ENCODE assay signal across 16 cellular contexts in genomic region chr9:16445141-16445920, GRCh38.
A peak's percentile ranks its signal among the peaks of the same experiment; 100 is the strongest.
DNase-seq lines count a peak whose midpoint lies in the region; ATAC-seq and TF ChIP-seq lines count a peak whose summit lies in the region.
"Had no signal": no experiment of that assay in that cellular context is flagged by ENCODE, and none has a peak within 500 bp of the region (broad histone marks: within the 10 kb centered on the region; RNA-seq: fewer than 3 reads in every experiment).

No MANE protein-coding gene starts in this region.

- CTCF ChIA-PET in HEK293 (lab: Yijun Ruan, JAX), result interaction anchor here (0.6 to 0.7 kb wide), 2 partner anchors 13 to 572 kb away, joined by 3 to 5 read pairs; no protein-coding TSS in a partner anchor

- no peaks in the 10 kb centered on the region for H3K79me2 ChIP-seq in hepatocyte

- H3K4me3 ChIP-seq in HEK293 (ENCODE audit: low read depth, low read length) (no peak overlapping the region), hepatocyte (no peak overlapping the region)
- H3K4me3 ChIP-seq: GM23338 had no signal

- intact Hi-C loops in posterior cingulate gyrus (cut with DNase I), result no loop called here

- no peak overlapping the region for H3K4me2 ChIP-seq in hepatocyte
- H3K4me2 ChIP-seq: GM23338 had no signal

- DNase-seq in AG08396 (ENCODE audit: low spot score), result peak; percentile 12
- peak; percentile 46 for DNase-seq in brain pericyte (ENCODE audit: low read depth, low spot score)
- peak; percentile 18 for DNase-seq in hepatocyte (ENCODE audit: low spot score)
- DNase-seq in posterior cingulate gyrus, result no peak
- no peak for DNase-seq in GM19240 (ENCODE audit: insufficient read length, low spot score)
- DNase-seq: activated CD8-positive, alpha-beta T cell treated with anti-CD3 and anti-CD28 coated beads, Interleukin-2, amount 10 ng/mL, durations not matched to agents 7 days and 5 days; AML-193; cortex of kidney; NCI-H446 treated with DMSO at 0.1 percent for 48 hours had no signal

- no peaks in the 10 kb centered on the region for H3K9me3 ChIP-seq in HEK293 (ENCODE audit: control insufficient read depth, insufficient read depth, low read depth, low read length)
- no peaks in the 10 kb centered on the region for H3K9me3 ChIP-seq in hepatocyte (ENCODE audit: low read depth)

- 0 out of 2 replicates have a peak, but pooled peaks cover 3% of the 10 kb centered on the region for H3K4me1 ChIP-seq in HEK293 (ENCODE audit: control insufficient read depth, insufficient read depth, low read length)
- H3K4me1 ChIP-seq in hepatocyte (ENCODE audit: insufficient read depth), result peaks cover 28% of the 10 kb centered on the region

- H3K27ac ChIP-seq in HEK293 (ENCODE audit: extremely low read depth, low read depth, low read length), result no peak overlapping the region
- H3K27ac ChIP-seq in hepatocyte, result peak overlapping the region; percentile 4
- H3K27ac ChIP-seq: VCaP had no signal

- ATAC-seq in GM19328 (IDR thresholded peaks at IDR 0.05; ENCODE audit: unreplicated experiment), result no peak
- no peak for ATAC-seq in HG03025 (IDR thresholded peaks at IDR 0.05; ENCODE audit: low FRiP score, unreplicated experiment)
- ATAC-seq: activated CD8-positive, alpha-beta T cell treated with anti-CD3 and anti-CD28 coated beads, Interleukin-2, amount 10 ng/mL, durations not matched to agents 7 days and 5 days; GM23338; natural killer cell treated with Interleukin-12 subunit alpha and Interleukin-12 subunit beta and Interleukin-15 and Interleukin-18, amount 100 ng/mL, for 72 hours; SK-N-SH treated with all-trans-retinoic acid at 6 μM for 48 hours had no signal

- 57% methylated on average over 7 of the region's 7 CpGs for WGBS in hepatocyte (ENCODE audit: low lambda C conversion rate, missing lambda C conversion rate)

- POLR2A ChIA-PET in HEK293 (lab: Yijun Ruan, JAX), result no interaction called here

- no peaks in the 10 kb centered on the region for H3K36me3 ChIP-seq in HEK293 (ENCODE audit: control insufficient read depth in 2 of 2, insufficient read depth in 1 of 2, low read length in 2 of 2)
- H3K36me3 ChIP-seq in hepatocyte (replicated peaks; ENCODE audit: insufficient read depth, low read depth), result no peaks in the 10 kb centered on the region

- no peaks in the 10 kb centered on the region for H3K9me2 ChIP-seq in hepatocyte (replicated peaks; ENCODE audit: insufficient read depth)

- H4K20me1 ChIP-seq in hepatocyte (ENCODE audit: insufficient read depth, poor library complexity, severe bottlenecking), result no peaks in the 10 kb centered on the region

- TF ChIP-seq CTCF in HEK293 (tag by site-specific recombination; IDR thresholded peaks at IDR 0.05) (no peak), hepatocyte (IDR thresholded peaks at IDR 0.05; ENCODE audit: poor library complexity) (no peak)

- H2AFZ ChIP-seq in hepatocyte, result no peak overlapping the region
- H2AFZ ChIP-seq: GM23338 had no signal

- no peaks in the 10 kb centered on the region for H3K27me3 ChIP-seq in hepatocyte

TF ChIP-seq in HEK293, 187 proteins besides CTCF, POLR2A, EP300 and RAD21:
- TF ChIP-seq ZNF23 (tag by site-specific recombination; IDR thresholded peaks at IDR 0.05; ENCODE audit: borderline replicate concordance), result no peak
- 0 out of 2 replicates have a peak, but pooled peaks have one; percentile 40 for TF ChIP-seq PRDM6 (tag by site-specific recombination; IDR thresholded peaks at IDR 0.05)
- no peak for TF ChIP-seq ZNF518A (tag by site-specific recombination; conservative IDR thresholded peaks at IDR 0.05; ENCODE audit: low read depth)
- no peak for TF ChIP-seq ZNF239 (tag by site-specific recombination; IDR thresholded peaks at IDR 0.05)
- TF ChIP-seq ZNF544 (tag by site-specific recombination; IDR thresholded peaks at IDR 0.05), result no peak
- no peak for TF ChIP-seq ZNF18 (tag by site-specific recombination; IDR thresholded peaks at IDR 0.05)

Comparison
In these comparisons a context has a peak if more than half of its experiments do, and no peak if none do; other contexts are left out.
1. DNase-seq: peak in AG08396 (single experiment), brain pericyte (single experiment) and hepatocyte (single experiment); none in posterior cingulate gyrus (0 of 10) and GM19240 (single experiment).